ENCODE assay signal across 13 cellular contexts in the genomic region with DNA sequence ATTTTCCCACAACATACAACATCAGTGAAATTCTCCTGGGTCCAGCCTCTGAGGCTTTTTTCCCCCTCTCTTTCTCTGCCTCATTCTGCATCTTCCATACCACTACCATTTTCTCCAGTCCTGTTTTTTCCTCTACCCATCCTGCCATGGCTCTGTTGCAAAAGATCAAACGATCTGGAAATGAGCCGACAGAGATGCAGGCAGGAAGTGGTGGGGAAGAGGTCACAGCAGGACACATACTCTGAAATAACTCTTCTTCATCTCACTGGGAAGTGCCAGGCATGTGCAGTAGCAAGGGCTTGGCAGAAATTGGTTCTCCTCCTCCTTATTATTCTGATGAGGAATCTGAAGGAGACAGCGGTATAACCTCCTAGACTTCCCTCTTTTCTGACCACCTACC.
DNase-seq lines count a peak whose midpoint lies in the region; ATAC-seq and TF ChIP-seq lines count a peak whose summit lies in the region.
"Had no signal": no experiment of that assay in that cellular context is flagged by ENCODE, and none has a peak within 500 bp of the region (broad histone marks: within the 10 kb centered on the region; RNA-seq: fewer than 3 reads in every experiment).

No MANE protein-coding gene starts in this region.

- in situ Hi-C loops in KBM-7 (cut with MboI; ENCODE audit: low pct_unique_long_range_greater_than_20kb, low sequenced_read_pairs) = no loop called here

- no peak for TF ChIP-seq CTCF in VCaP (conservative IDR thresholded peaks at IDR 0.05)

- peak overlapping the region; percentile 91 for H3K27ac ChIP-seq in VCaP
- H3K27ac ChIP-seq: skin epidermis had no signal

- ATAC-seq in GM21528 (IDR thresholded peaks at IDR 0.05; ENCODE audit: low FRiP score, unreplicated experiment) = no peak
- no peak for ATAC-seq in GM21723 (IDR thresholded peaks at IDR 0.05; ENCODE audit: unreplicated experiment)
- ATAC-seq: activated naive CD8-positive, alpha-beta T cell treated with anti-CD3 and anti-CD28 coated beads, Interleukin-2, amount 50 U/mL, for 24 hours had no signal

- DNase-seq in EH (ENCODE audit: low read depth) (peak; percentile 70), KBM-7 (peak; percentile 62), left kidney (ENCODE audit: low read depth, low spot score) (peak; percentile 29)
- no peak for DNase-seq in activated CD4-positive, alpha-beta T cell treated with anti-CD3 and anti-CD28 coated beads, Interleukin-2, amount 50 U/mL, for 4 hours
- DNase-seq: activated CD8-positive, alpha-beta memory T cell treated with anti-CD3 and anti-CD28 coated beads, Interleukin-2, amount 50 U/mL, for 48 hours; activated naive CD8-positive, alpha-beta T cell treated with anti-CD3 and anti-CD28 coated beads, Interleukin-2, amount 50 U/mL, for 24 hours; COR-L47; NCI-H187; NCI-H748 treated with DMSO at 0.1 percent for 48 hours had no signal

Comparison
In these comparisons a context has a peak if more than half of its experiments do, and no peak if none do; other contexts are left out.
1. DNase-seq: peak in EH (single experiment), KBM-7 (single experiment) and left kidney (single experiment); none in activated CD4-positive, alpha-beta T cell treated with anti-CD3 and anti-CD28 coated beads, Interleukin-2, amount 50 U/mL, for 4 hours (0 of 2).